1 cellular context compared by ENCODE assay signal in the genomic region with DNA sequence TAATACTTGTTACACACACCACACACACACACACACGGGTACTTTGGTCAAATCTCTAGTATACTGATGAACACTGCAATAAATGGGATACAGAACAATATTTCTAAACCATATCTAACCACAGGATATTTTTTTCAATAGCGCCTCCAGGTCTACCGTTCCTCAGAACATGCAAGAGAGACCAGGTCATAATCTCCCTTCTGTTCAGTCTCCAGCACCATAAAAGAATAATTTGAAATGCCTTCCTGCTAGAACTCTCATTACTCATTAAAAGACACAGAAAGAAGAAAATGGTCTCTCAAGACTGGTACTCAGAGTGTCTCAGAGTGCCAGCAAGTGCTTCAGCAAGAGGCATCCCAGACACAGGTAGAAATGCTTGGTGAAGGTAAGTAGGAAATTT.
TF ChIP-seq lines count a peak whose summit lies in the region.

No MANE protein-coding gene starts in this region.

TF ChIP-seq in endothelial cell of umbilical vein, 7 proteins besides CTCF, POLR2A, EP300 and RAD21 (continued from another document):
- TF ChIP-seq, protein P1, sequence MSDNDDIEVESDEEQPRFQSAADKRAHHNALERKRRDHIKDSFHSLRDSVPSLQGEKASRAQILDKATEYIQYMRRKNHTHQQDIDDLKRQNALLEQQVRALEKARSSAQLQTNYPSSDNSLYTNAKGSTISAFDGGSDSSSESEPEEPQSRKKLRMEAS (IDR thresholded peaks at IDR 0.05; ENCODE audit: insufficient read depth, insufficient read length): no peak
